In genomic region chr20:45407783-45408645, GRCh38 we compare ENCODE assay signal across 8 cellular contexts. TPM values are rescaled to one million over a fixed set of nuclear protein-coding genes. Genes with fewer than 3 reads are reported as not detected.
DNase-seq lines count a peak whose midpoint lies in the region; ATAC-seq, FAIRE-seq and TF ChIP-seq lines count a peak whose summit lies in the region.

Gene DBNDD2 (plus strand): TSS chr20:45408289. CDS start chr20:45408468, 179 bp downstream.

- no peak for ATAC-seq in HG03521 (IDR thresholded peaks at IDR 0.05; ENCODE audit: unreplicated experiment)

- H3K27ac ChIP-seq in HUES64 (ENCODE audit: low read depth, low read length) (peak within 1 kb of the TSS; percentile 42; the same call in 1 of the 2 replicates), astrocyte (ENCODE audit: low read depth, low read length) (no peak within 1 kb of the TSS), rectal smooth muscle tissue (ENCODE audit: low read depth, low read length) (peak within 1 kb of the TSS; percentile 99)

- peak within 1 kb of the TSS; percentile 78 for H2AFZ ChIP-seq in astrocyte (ENCODE audit: low read depth, low read length)

- H3K36me3 Mint-ChIP-seq in astrocyte (ENCODE audit: low read depth, unreplicated experiment), result peaks cover 5% of the 10 kb centered on the region

- peaks cover 6% of the 10 kb centered on the region for H4K20me1 ChIP-seq in astrocyte (ENCODE audit: insufficient read depth, low read length)

- H3K4me3 ChIP-seq in HUES64 (ENCODE audit: low read length) (peak within 1 kb of the TSS; percentile 93), astrocyte (ENCODE audit: insufficient read depth, low read depth, low read length) (peak within 1 kb of the TSS; percentile 63), rectal smooth muscle tissue (ENCODE audit: low read length) (peak within 1 kb of the TSS; percentile 94)

- DNase-seq in astrocyte (ENCODE audit: low read depth) (no peak), hippocampal formation (lab: John Stamatoyannopoulos, UW) (peak; percentile 86 to 94), HK-2 (ENCODE audit: unreplicated experiment) (no peak), HPDE6-E6E7 (ENCODE audit: extremely low spot score) (no peak), NCI-H748 (lab: John Stamatoyannopoulos, UW; ENCODE audit: unreplicated experiment) (no peak)

- H3K4me1 ChIP-seq in HUES64 (ENCODE audit: insufficient read depth, low read length) (peaks cover 10% of the 10 kb centered on the region), astrocyte (ENCODE audit: insufficient read depth, low read length) (peaks cover 16% of the 10 kb centered on the region), rectal smooth muscle tissue (ENCODE audit: control insufficient read depth, insufficient read depth, low read length) (peaks cover 21% of the 10 kb centered on the region)

- WGBS in HUES64, result 93% methylated on average over 19 of the region's 21 CpGs

- H3K9me3 Mint-ChIP-seq in astrocyte (ENCODE audit: unreplicated experiment), result no peaks in the 10 kb centered on the region

- H3K9ac ChIP-seq in HUES64 (ENCODE audit: low read depth, low read length), result peak within 1 kb of the TSS; percentile 87
- peak within 1 kb of the TSS; percentile 81 for H3K9ac ChIP-seq in astrocyte (ENCODE audit: low read length)
- H3K9ac ChIP-seq in rectal smooth muscle tissue (ENCODE audit: low read length), result peak within 1 kb of the TSS; percentile 93

- no peak for FAIRE-seq in astrocyte (lab: Jason Lieb, UNC)

- H3K4me3 Mint-ChIP-seq in astrocyte (ENCODE audit: unreplicated experiment), result peak within 1 kb of the TSS; percentile 85

- peak within 1 kb of the TSS; percentile 92 for H3K4me2 ChIP-seq in astrocyte (ENCODE audit: low read length)

- no peaks in the 10 kb centered on the region for H3K4me1 Mint-ChIP-seq in astrocyte (ENCODE audit: low read depth, unreplicated experiment)

- no peak for TF ChIP-seq CTCF in astrocyte (IDR thresholded peaks at IDR 0.05; ENCODE audit: insufficient read depth, low read depth, low read length)

- H3K27me3 ChIP-seq in HUES64 (ENCODE audit: insufficient read depth, low read length), result peaks cover 41% of the 10 kb centered on the region
- peaks cover 3% of the 10 kb centered on the region for H3K27me3 ChIP-seq in astrocyte (ENCODE audit: insufficient read depth, low read length)
- no peaks in the 10 kb centered on the region for H3K27me3 ChIP-seq in rectal smooth muscle tissue (ENCODE audit: control insufficient read depth, insufficient read depth, low read length)

- no peaks in the 10 kb centered on the region for H3K9me3 ChIP-seq in HUES64 (ENCODE audit: insufficient read depth, low read depth, low read length)
- H3K9me3 ChIP-seq in astrocyte (ENCODE audit: insufficient read depth, low read depth, low read length), result no peaks in the 10 kb centered on the region

- H3K36me3 ChIP-seq in HUES64 (ENCODE audit: insufficient read depth, low read length) (peaks cover 30% of the 10 kb centered on the region), astrocyte (ENCODE audit: insufficient read depth, low read length) (no peaks in the 10 kb centered on the region), rectal smooth muscle tissue (ENCODE audit: control insufficient read depth, insufficient read depth, low read length) (peaks cover 12% of the 10 kb centered on the region)

- no peaks in the 10 kb centered on the region for H3K79me2 ChIP-seq in astrocyte (ENCODE audit: insufficient read depth, low read length)

- H3K27ac Mint-ChIP-seq in astrocyte (ENCODE audit: unreplicated experiment), result peak within 1 kb of the TSS; percentile 13

- H3K27me3 Mint-ChIP-seq in astrocyte (ENCODE audit: low read depth, unreplicated experiment), result peaks cover 8% of the 10 kb centered on the region

RNA-seq across cellular contexts. Expression of gene DBNDD2, which starts in this region (rescaled TPM):
- 29.1 TPM for polyA plus RNA-seq in HUES64 (2013, experiment 1 of 2)
- polyA plus RNA-seq in HUES64 (2013, experiment 2 of 2), result 34.5 TPM
- total RNA-seq in astrocyte, result 10.7 and 11.3 TPM in 2 replicates

Comparison
In these comparisons a context has a peak if more than half of its experiments do, and no peak if none do; other contexts are left out.
1. DNase-seq: peak in hippocampal formation (2 of 2); none in astrocyte (single experiment), HK-2 (single experiment), HPDE6-E6E7 (single experiment) and NCI-H748 (single experiment).
2. Peak in every context shown above with its lines, with median percentiles within 50 percentile points of each other: H3K4me3 ChIP-seq and H3K9ac ChIP-seq.